12 cellular contexts compared by ENCODE assay signal in genomic region chr6:52724041-52724405, GRCh38. TPM values are rescaled to one million over a fixed set of nuclear protein-coding genes. Genes with fewer than 3 reads are reported as not detected.
DNase-seq lines count a peak whose midpoint lies in the region; ATAC-seq and TF ChIP-seq lines count a peak whose summit lies in the region.
"Had no signal": no experiment of that assay in that cellular context is flagged by ENCODE, and none has a peak within 500 bp of the region (broad histone marks: within the 10 kb centered on the region; RNA-seq: fewer than 3 reads in every experiment).

No MANE protein-coding gene starts in this region.

- no peak for TF ChIP-seq EP300 in sigmoid colon (IDR thresholded peaks at IDR 0.05)

- intact Hi-C loops in sigmoid colon (cut with DNase I) = no loop called here

- no peaks in the 10 kb centered on the region for H3K4me1 Mint-ChIP-seq in activated naive CD8-positive, alpha-beta T cell treated with anti-CD3 and anti-CD28 coated beads, Interleukin-2, amount 50 U/mL, for 24 hours
- H3K4me1 Mint-ChIP-seq: CD4-positive, CD25-positive, alpha-beta regulatory T cell; stimulated activated naive CD8-positive, alpha-beta T cell treated with anti-CD3 and anti-CD28 coated beads, Interleukin-15, amount 100 ng/mL, for 72 hours had no signal

- 33 to 66% methylated on average over 2 of the region's 2 CpGs for WGBS in sigmoid colon, 2 donors

- H3K4me3 Mint-ChIP-seq in activated naive CD8-positive, alpha-beta T cell treated with anti-CD3 and anti-CD28 coated beads, Interleukin-2, amount 50 U/mL, for 24 hours = no peak overlapping the region
- H3K4me3 Mint-ChIP-seq: CD4-positive, CD25-positive, alpha-beta regulatory T cell; naive thymus-derived CD4-positive, alpha-beta T cell; stimulated activated naive CD8-positive, alpha-beta T cell treated with anti-CD3 and anti-CD28 coated beads, Interleukin-15, amount 100 ng/mL, for 72 hours had no signal

- no peaks in the 10 kb centered on the region for H3K4me1 ChIP-seq in sigmoid colon

- no peaks in the 10 kb centered on the region for H3K27me3 ChIP-seq in sigmoid colon

- no peak for TF ChIP-seq POLR2A in sigmoid colon (IDR thresholded peaks at IDR 0.05)

- H3K36me3 ChIP-seq in sigmoid colon = no peaks in the 10 kb centered on the region

- peak; percentile 16 for DNase-seq in A172 (ENCODE audit: low spot score)
- DNase-seq in epithelial cell of esophagus (ENCODE audit: low read depth) = peak; percentile 45
- peak; percentile 6 for DNase-seq in middle frontal gyrus (ENCODE audit: extremely low spot score, low spot score)
- DNase-seq in sigmoid colon = no peak
- DNase-seq in activated naive CD8-positive, alpha-beta T cell treated with anti-CD3 and anti-CD28 coated beads, Interleukin-2, amount 50 U/mL, for 24 hours = no peak
- DNase-seq in 8988T = no peak
- DNase-seq: hippocampal formation had no signal

- H3K27ac Mint-ChIP-seq in activated naive CD8-positive, alpha-beta T cell treated with anti-CD3 and anti-CD28 coated beads, Interleukin-2, amount 50 U/mL, for 24 hours = no peak overlapping the region
- H3K27ac Mint-ChIP-seq: stimulated activated naive CD8-positive, alpha-beta T cell treated with anti-CD3 and anti-CD28 coated beads, Interleukin-15, amount 100 ng/mL, for 72 hours had no signal

- no peaks in the 10 kb centered on the region for H3K9me3 ChIP-seq in sigmoid colon

- H3K27ac ChIP-seq in sigmoid colon = no peak overlapping the region

- H3K4me3 ChIP-seq in epithelial cell of esophagus (ENCODE audit: low read length) = no peak overlapping the region
- H3K4me3 ChIP-seq in sigmoid colon = no peak overlapping the region

- H3K9me3 Mint-ChIP-seq in activated naive CD8-positive, alpha-beta T cell treated with anti-CD3 and anti-CD28 coated beads, Interleukin-2, amount 50 U/mL, for 24 hours = no peaks in the 10 kb centered on the region
- H3K9me3 Mint-ChIP-seq: stimulated activated naive CD8-positive, alpha-beta T cell treated with anti-CD3 and anti-CD28 coated beads, Interleukin-15, amount 100 ng/mL, for 72 hours had no signal

- peaks cover 8% of the 10 kb centered on the region for H3K27me3 Mint-ChIP-seq in activated naive CD8-positive, alpha-beta T cell treated with anti-CD3 and anti-CD28 coated beads, Interleukin-2, amount 50 U/mL, for 24 hours

- no peak for TF ChIP-seq CTCF in epithelial cell of esophagus (IDR thresholded peaks at IDR 0.05; ENCODE audit: insufficient read depth, low read depth, low read length, missing control alignments)
- no peak for TF ChIP-seq CTCF in sigmoid colon (IDR thresholded peaks at IDR 0.05)

- no peaks in the 10 kb centered on the region for H3K36me3 Mint-ChIP-seq in activated naive CD8-positive, alpha-beta T cell treated with anti-CD3 and anti-CD28 coated beads, Interleukin-2, amount 50 U/mL, for 24 hours (ENCODE audit: low read depth)
- H3K36me3 Mint-ChIP-seq: CD4-positive, CD25-positive, alpha-beta regulatory T cell; naive thymus-derived CD4-positive, alpha-beta T cell had no signal

- ATAC-seq in HG02610 (IDR thresholded peaks at IDR 0.05; ENCODE audit: unreplicated experiment) (peak; percentile 6), GM18907 (IDR thresholded peaks at IDR 0.05; ENCODE audit: unreplicated experiment) (no peak)
- ATAC-seq in activated naive CD8-positive, alpha-beta T cell treated with anti-CD3 and anti-CD28 coated beads, Interleukin-2, amount 50 U/mL, for 24 hours = no peak

RNA-seq across cellular contexts. Expression of gene GSTA2, which starts 39.3 kb away (rescaled TPM):
- not detected in 2 replicates for total RNA-seq in A172 (2014; rRNA removed; shearing (Covaris generic))
- not detected for total RNA-seq in sigmoid colon
- polyA plus RNA-seq in sigmoid colon = not detected
- total RNA-seq: CD4-positive, CD25-positive, alpha-beta regulatory T cell; naive thymus-derived CD4-positive, alpha-beta T cell had no signal
- polyA plus RNA-seq: CD4-positive, CD25-positive, alpha-beta regulatory T cell; naive thymus-derived CD4-positive, alpha-beta T cell had no signal

RNA-seq across cellular contexts. Expression of gene TMEM14A, which starts 53.1 kb away (rescaled TPM):
- total RNA-seq in A172 (2014; rRNA removed; shearing (Covaris generic)) = 108 and 116 TPM in 2 replicates
- total RNA-seq in sigmoid colon = 10 to 100 TPM; 24.7 to 48.5 (median 41.2) TPM
- 10 to 100 TPM; 18.5 to 25.2 (median 24.1) TPM for polyA plus RNA-seq in sigmoid colon

Comparison
In these comparisons a context has a peak if more than half of its experiments do, and no peak if none do; other contexts are left out.
1. DNase-seq: peak in A172 (single experiment), epithelial cell of esophagus (single experiment) and middle frontal gyrus (single experiment); none in sigmoid colon (single experiment), activated naive CD8-positive, alpha-beta T cell treated with anti-CD3 and anti-CD28 coated beads, Interleukin-2, amount 50 U/mL, for 24 hours (single experiment) and 8988T (single experiment).